In the genomic region with DNA sequence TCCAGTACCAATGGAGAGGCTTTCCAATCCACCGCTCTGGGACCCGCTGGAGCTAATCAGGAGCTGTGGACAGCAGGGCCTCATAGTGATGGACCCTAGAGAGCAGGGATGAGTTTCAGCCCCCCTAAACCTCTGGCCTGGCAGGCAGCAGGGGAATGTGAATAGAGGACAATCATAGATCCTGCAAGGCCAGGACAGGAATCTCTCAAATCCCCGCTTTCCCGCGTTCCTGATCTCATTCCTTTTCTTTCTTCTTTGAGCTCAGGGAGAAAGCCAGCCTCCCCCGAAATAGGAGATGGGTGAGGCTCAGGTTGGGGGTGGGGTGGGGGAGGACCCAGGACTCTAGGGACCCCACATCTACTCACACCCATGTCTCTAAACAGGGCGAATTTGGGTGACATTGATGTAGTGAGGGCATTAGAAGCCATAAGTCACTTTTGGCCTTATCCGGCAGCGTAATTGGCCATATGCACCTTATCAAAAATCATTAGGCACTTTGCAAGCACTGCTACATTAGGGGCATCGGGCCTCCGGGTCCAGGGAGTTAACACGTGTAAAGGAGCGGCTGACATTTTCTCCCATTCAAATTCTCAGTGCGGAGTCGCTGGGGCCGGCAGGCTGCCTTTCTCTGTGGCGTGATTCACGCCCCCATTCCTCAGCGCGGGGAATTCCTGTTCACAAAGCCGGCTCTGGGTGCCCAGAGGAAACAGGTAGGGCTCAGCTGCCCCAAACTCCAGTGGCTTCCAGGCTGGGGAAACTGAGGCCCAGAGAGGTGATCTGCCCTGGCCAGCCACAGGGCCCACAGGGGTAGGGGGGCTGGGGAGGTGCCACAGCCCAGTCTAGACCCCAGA, we compare ENCODE assay signal across 21 cellular contexts. TPM values are rescaled to one million over a fixed set of nuclear protein-coding genes. Genes with fewer than 3 reads are reported as not detected.
DNase-seq lines count a peak whose midpoint lies in the region; ATAC-seq and TF ChIP-seq lines count a peak whose summit lies in the region.
"Had no signal": no experiment of that assay in that cellular context is flagged by ENCODE, and none has a peak within 500 bp of the region (broad histone marks: within the 10 kb centered on the region; RNA-seq: fewer than 3 reads in every experiment).

No MANE protein-coding gene starts in this region.

- H3K4me1 ChIP-seq in SK-N-SH (ENCODE audit: control insufficient read depth in 1 of 2, insufficient read depth in 2 of 2, low read depth in 1 of 2, low read length in 1 of 2) (no peaks in the 10 kb centered on the region; a peak in 1 of 4 replicates), iPS-15b (ENCODE audit: control insufficient read depth, insufficient read depth, low read length) (peaks cover 16% of the 10 kb centered on the region), osteoblast (ENCODE audit: insufficient read depth, low read length) (no peaks in the 10 kb centered on the region), hepatocyte (ENCODE audit: insufficient read depth) (peaks cover 4% of the 10 kb centered on the region)
- H3K4me1 ChIP-seq: BLaER1, HAP-1 had no signal

- CTCF ChIA-PET in SK-N-SH (lab: Yijun Ruan, JAX) (interaction anchor here (1.0 to 2.3 kb wide), 5 partner anchors 7 to 511 kb away, joined by 3 to 5 read pairs (median 3); no protein-coding TSS in a partner anchor), WTC11 (lab: Charles Lee) (interaction anchor here (1.2 to 7.2 kb wide), 3 partner anchors 8 to 397 kb away, joined by 3 to 89 read pairs (median 3); no protein-coding TSS in a partner anchor)

- H3K4me2 ChIP-seq in SK-N-SH (no peak overlapping the region; the same call in 1 of the 2 replicates), osteoblast (ENCODE audit: insufficient read depth, low read length) (no peak overlapping the region), hepatocyte (no peak overlapping the region)
- H3K4me2 ChIP-seq: BLaER1 had no signal

- no peaks in the 10 kb centered on the region for H3K36me3 Mint-ChIP-seq in WTC11
- H3K36me3 Mint-ChIP-seq: CD8-positive, alpha-beta memory T cell had no signal

- H3K9me3 Mint-ChIP-seq in WTC11: no peaks in the 10 kb centered on the region
- H3K9me3 Mint-ChIP-seq: CD8-positive, alpha-beta memory T cell had no signal

- DNase-seq in SK-N-SH: peak; percentile 26
- no peak for DNase-seq in WTC11 (ENCODE audit: low spot score)
- DNase-seq in osteoblast (ENCODE audit: insufficient read length, low spot score, missing footprints): peak; percentile 62
- no peak for DNase-seq in hepatocyte (ENCODE audit: low spot score)
- DNase-seq: CD8-positive, alpha-beta memory T cell; GDM1; NCI-H1417; NCI-H187 treated with DMSO at 0.1 percent for 48 hours; NCI-H2171; NCI-H446 treated with DMSO at 0.1 percent for 48 hours; NK-92 treated with Interleukin-12 subunit alpha and Interleukin-12 subunit beta, amount 100 ng/mL, for 24 hours; OCI-M1; SHP77 treated with DMSO at 0.1 percent for 48 hours had no signal

- no peaks in the 10 kb centered on the region for H3K79me2 ChIP-seq in SK-N-SH (ENCODE audit: insufficient read depth)
- H3K79me2 ChIP-seq in osteoblast (ENCODE audit: insufficient read depth, low read length): no peaks in the 10 kb centered on the region
- H3K79me2 ChIP-seq in hepatocyte: no peaks in the 10 kb centered on the region

- no peaks in the 10 kb centered on the region for H3K36me3 ChIP-seq in SK-N-SH (replicated peaks in 1 of 2; ENCODE audit: control insufficient read depth in 1 of 2, insufficient read depth in 2 of 2, low read length in 1 of 2)
- H3K36me3 ChIP-seq in iPS-15b (ENCODE audit: control insufficient read depth, insufficient read depth, low read length): peaks cover 2% of the 10 kb centered on the region
- H3K36me3 ChIP-seq in osteoblast (ENCODE audit: insufficient read depth, low read length): no peaks in the 10 kb centered on the region
- H3K36me3 ChIP-seq in hepatocyte (replicated peaks; ENCODE audit: insufficient read depth, low read depth): no peaks in the 10 kb centered on the region
- H3K36me3 ChIP-seq: BLaER1, HAP-1 had no signal

- H3K9me3 ChIP-seq in SK-N-SH: no peaks in the 10 kb centered on the region
- no peaks in the 10 kb centered on the region for H3K9me3 ChIP-seq in iPS-15b (ENCODE audit: control insufficient read depth, insufficient read depth, low read length)
- no peaks in the 10 kb centered on the region for H3K9me3 ChIP-seq in osteoblast (ENCODE audit: low read depth, low read length)
- H3K9me3 ChIP-seq in hepatocyte (ENCODE audit: low read depth): no peaks in the 10 kb centered on the region
- H3K9me3 ChIP-seq: HAP-1 had no signal

- H3K9ac ChIP-seq in SK-N-SH: no peak overlapping the region
- no peak overlapping the region for H3K9ac ChIP-seq in iPS-15b (ENCODE audit: low read depth, low read length)
- H3K9ac ChIP-seq: BLaER1 had no signal

- H3K27ac ChIP-seq in SK-N-SH (ENCODE audit: low read depth in 2 of 2, low read length in 1 of 2) (no peak overlapping the region), osteoblast (ENCODE audit: low read depth, low read length) (no peak overlapping the region), hepatocyte (no peak overlapping the region)
- H3K27ac ChIP-seq: BLaER1 had no signal

- peaks cover 68% of the 10 kb centered on the region for H3K4me1 Mint-ChIP-seq in WTC11

- H3K9me2 ChIP-seq in SK-N-SH (no peaks in the 10 kb centered on the region), hepatocyte (replicated peaks; ENCODE audit: insufficient read depth) (no peaks in the 10 kb centered on the region)

- 6% methylated on average over 20 of the region's 21 CpGs for WGBS in SK-N-SH (ENCODE audit: low lambda C conversion rate)
- 12% methylated on average over 21 of the region's 21 CpGs for WGBS in hepatocyte (ENCODE audit: low lambda C conversion rate, missing lambda C conversion rate)

- POLR2A ChIA-PET in SK-N-SH (lab: Yijun Ruan, JAX): no interaction called here
- POLR2A ChIA-PET in WTC11 (lab: Charles Lee): interaction anchor here (0.5 to 0.6 kb wide), 2 partner anchors 45 to 275 kb away, joined by 4 to 8 read pairs; no protein-coding TSS in a partner anchor

- H3K27me3 ChIP-seq in SK-N-SH (ENCODE audit: insufficient read depth) (peaks cover 100% of the 10 kb centered on the region), iPS-15b (ENCODE audit: control insufficient read depth, insufficient read depth, low read length) (peaks cover 99% of the 10 kb centered on the region), osteoblast (ENCODE audit: insufficient read depth, low read length) (peaks cover 99% of the 10 kb centered on the region), hepatocyte (peaks cover 100% of the 10 kb centered on the region)

- H4K20me1 ChIP-seq in SK-N-SH (ENCODE audit: insufficient read depth): peaks cover 16% of the 10 kb centered on the region; the same call in 1 of the 2 replicates
- no peaks in the 10 kb centered on the region for H4K20me1 ChIP-seq in osteoblast (ENCODE audit: insufficient read depth, low read length)
- no peaks in the 10 kb centered on the region for H4K20me1 ChIP-seq in hepatocyte (ENCODE audit: insufficient read depth, poor library complexity, severe bottlenecking)

- ATAC-seq in SK-N-SH treated with all-trans-retinoic acid at 6 μM for 48 hours: no peak
- no peak for ATAC-seq in WTC11
- ATAC-seq in GM19467 (IDR thresholded peaks at IDR 0.05; ENCODE audit: unreplicated experiment): no peak
- ATAC-seq in HG03095 (IDR thresholded peaks at IDR 0.05; ENCODE audit: unreplicated experiment): no peak
- ATAC-seq: K562 had no signal

- H3K4me3 Mint-ChIP-seq in WTC11: peak overlapping the region; percentile 70

- no peaks in the 10 kb centered on the region for H3F3A ChIP-seq in SK-N-SH (replicated peaks; ENCODE audit: insufficient read depth)

- TF ChIP-seq EP300 in SK-N-SH (IDR thresholded peaks at IDR 0.05; ENCODE audit: borderline replicate concordance in 1 of 2, low read depth in 1 of 2, low read length in 1 of 2): no peak

- no peak for TF ChIP-seq CTCF in SK-N-SH (IDR thresholded peaks at IDR 0.05)
- no peak for TF ChIP-seq CTCF in WTC11 (IDR thresholded peaks at IDR 0.05)
- TF ChIP-seq CTCF in osteoblast (IDR thresholded peaks at IDR 0.05; ENCODE audit: extremely low read depth, low read depth, low read length): no peak
- TF ChIP-seq CTCF in hepatocyte (IDR thresholded peaks at IDR 0.05; ENCODE audit: poor library complexity): no peak

- TF ChIP-seq RAD21 in SK-N-SH (IDR thresholded peaks at IDR 0.05; ENCODE audit: low read length): no peak

- H3K27me3 Mint-ChIP-seq in WTC11 (ENCODE audit: low read depth): peaks cover 99% of the 10 kb centered on the region

- no peak overlapping the region for H2AFZ ChIP-seq in SK-N-SH (ENCODE audit: low read depth)
- no peak overlapping the region for H2AFZ ChIP-seq in osteoblast (ENCODE audit: low read length)
- H2AFZ ChIP-seq in hepatocyte: no peak overlapping the region

- H3K4me3 ChIP-seq in SK-N-SH (ENCODE audit: low read depth in 2 of 2, low read length in 1 of 2) (no peak overlapping the region), iPS-15b (ENCODE audit: low read depth, low read length) (peak overlapping the region; percentile 65), osteoblast (ENCODE audit: insufficient read depth, low read length) (no peak overlapping the region), hepatocyte (no peak overlapping the region)
- H3K4me3 ChIP-seq: BLaER1, HAP-1, K562 had no signal

- H3K27ac Mint-ChIP-seq in WTC11: no peak overlapping the region
- H3K27ac Mint-ChIP-seq: CD8-positive, alpha-beta memory T cell had no signal

TF ChIP-seq in SK-N-SH, 30 proteins besides CTCF, POLR2A, EP300 and RAD21:
- no peak for TF ChIP-seq FOXM1 (IDR thresholded peaks at IDR 0.05; ENCODE audit: low read depth)
- no peak for TF ChIP-seq MEF2A (IDR thresholded peaks at IDR 0.05; ENCODE audit: borderline replicate concordance, low read depth)

TF ChIP-seq in SK-N-SH treated with all-trans-retinoic acid at 6 μM for 48 hours, 23 proteins besides CTCF, POLR2A, EP300 and RAD21 (continues in another document):
- TF ChIP-seq ZC3H10 (CRISPR knock-in tag; IDR thresholded peaks at IDR 0.05) (no peak), ZFP3 (CRISPR knock-in tag; IDR thresholded peaks at IDR 0.05) (no peak)

TF ChIP-seq in WTC11, 78 proteins besides CTCF, POLR2A, EP300 and RAD21:
- TF ChIP-seq NFATC4 (CRISPR knock-in tag; IDR thresholded peaks at IDR 0.05) (no peak), FOXK1 (CRISPR knock-in tag; IDR thresholded peaks at IDR 0.05) (no peak)

RNA-seq across cellular contexts. Expression of a gene that starts 1.6 kb away (rescaled TPM):
- polyA plus RNA-seq in SK-N-SH (2012; rRNA removed) (not detected in 2 replicates), hepatocyte (0.06 TPM in 1 of 2 replicates, not detected in the other)
- not detected in 2 replicates for polyA plus RNA-seq in SK-N-SH (2012; cell fraction: cytosol; rRNA removed)
- 0.01 TPM in 1 of 2 replicates, not detected in the other for polyA plus RNA-seq in SK-N-SH (2012; cell fraction: nucleus; rRNA removed)
- total RNA-seq in WTC11 (2021) (1.5 to 3.0 TPM (median 1.6 TPM) in 3 replicates), osteoblast (not detected in 2 replicates), hepatocyte (0.04 and 0.10 TPM in 2 replicates)
- total RNA-seq: A172; CD8-positive, alpha-beta memory T cell had no signal
- polyA plus RNA-seq: CD8-positive, alpha-beta memory T cell had no signal

RNA-seq across cellular contexts. Expression of a gene that starts 47.9 kb away (rescaled TPM):
- polyA plus RNA-seq in SK-N-SH (2012; rRNA removed): 32.4 and 33.7 TPM in 2 replicates
- 16.7 and 24.6 TPM in 2 replicates for polyA plus RNA-seq in SK-N-SH (2012; cell fraction: cytosol; rRNA removed)
- 28.1 and 36.0 TPM in 2 replicates for polyA plus RNA-seq in SK-N-SH (2012; cell fraction: nucleus; rRNA removed)
- total RNA-seq in WTC11 (2021): 0.41 to 0.96 TPM (median 0.52 TPM) in 3 replicates
- total RNA-seq in osteoblast: 6.5 TPM in 2 replicates
- total RNA-seq in hepatocyte: 10.3 and 13.8 TPM in 2 replicates
- polyA plus RNA-seq in hepatocyte: 24.7 and 26.7 TPM in 2 replicates
- polyA plus RNA-seq: CD8-positive, alpha-beta memory T cell had no signal

Comparison
In these comparisons a context has a peak if more than half of its experiments do, and no peak if none do; other contexts are left out.
1. DNase-seq: peak in SK-N-SH (single experiment) and osteoblast (single experiment); none in WTC11 (single experiment) and hepatocyte (single experiment).